Comparison of ENCODE assay signal across 7 cellular contexts in genomic region chr18:59515956-59516355, GRCh38.
DNase-seq lines count a peak whose midpoint lies in the region; ATAC-seq, FAIRE-seq and TF ChIP-seq lines count a peak whose summit lies in the region.
"Not testable (repeated sequence)": the region's sequence is repeated elsewhere in the genome, so short reads cannot be mapped to it uniquely, and the experiment has no call there.

No MANE protein-coding gene starts in this region.

- H3K27ac ChIP-seq in A549; osteoblast (ENCODE audit: low read depth, low read length): not testable (repeated sequence)
- H3K27ac ChIP-seq in HUES48 (ENCODE audit: low read depth, low read length) = peak overlapping the region; percentile 89
- H3K27ac ChIP-seq in adrenal gland = peak overlapping the region in 4 of 5 donors; percentile 20 to 66 (median 55)
- peak overlapping the region; percentile 61 for H3K27ac ChIP-seq in cardiac muscle cell
- H3K27ac ChIP-seq in hepatocyte = peak overlapping the region; percentile 27

- H3K36me3 ChIP-seq in HUES48 (ENCODE audit: control insufficient read depth, insufficient read depth, low read length); adrenal gland (replicated peaks in 1 of 2); cardiac muscle cell; hepatocyte (replicated peaks; ENCODE audit: insufficient read depth, low read depth); osteoblast (ENCODE audit: insufficient read depth, low read length); skeletal muscle satellite cell (ENCODE audit: insufficient read depth, low read length): not testable (repeated sequence)

- intact Hi-C loops in adrenal gland (cut with DNase I) = not testable (repeated sequence)

- TF ChIP-seq POLR2A in A549 (IDR thresholded peaks at IDR 0.05; ENCODE audit: low read length); adrenal gland (IDR thresholded peaks at IDR 0.05): not testable (repeated sequence)

- not testable (repeated sequence) for H3K9me2 ChIP-seq in hepatocyte (replicated peaks; ENCODE audit: insufficient read depth)

- POLR2A ChIA-PET in A549 (lab: Yijun Ruan, JAX) = not testable (repeated sequence)

- not testable (repeated sequence) for H2AFZ ChIP-seq in hepatocyte; osteoblast (ENCODE audit: low read length)

- H3K4me2 ChIP-seq in A549 (peak overlapping the region; percentile 40; the same call in 2 of the 3 replicates), osteoblast (ENCODE audit: insufficient read depth, low read length) (peak overlapping the region; percentile 27), skeletal muscle satellite cell (ENCODE audit: low read length) (peak overlapping the region; percentile 35)
- H3K4me2 ChIP-seq in hepatocyte = not testable (repeated sequence)

- H3K9ac ChIP-seq in HUES48 (ENCODE audit: low read depth, low read length); skeletal muscle satellite cell (ENCODE audit: low read depth, low read length): not testable (repeated sequence)

- CTCF ChIA-PET in A549 (lab: Yijun Ruan, JAX) = interaction anchor here (1.1 kb wide), 1 partner anchor 308 kb away, joined by 3 read pairs; no protein-coding TSS in a partner anchor

- H3K4me3 ChIP-seq in A549; HUES48 (ENCODE audit: low read depth, low read length); adrenal gland; cardiac muscle cell; hepatocyte; osteoblast (ENCODE audit: insufficient read depth, low read length); skeletal muscle satellite cell (ENCODE audit: low read length): not testable (repeated sequence)

- not testable (repeated sequence) for H3K79me2 ChIP-seq in hepatocyte
- H3K79me2 ChIP-seq in osteoblast (ENCODE audit: insufficient read depth, low read length) = peaks cover 42% of the 10 kb centered on the region

- H3K4me1 ChIP-seq in A549 = peaks cover 14% of the 10 kb centered on the region; the same call in 2 of the 3 replicates
- H3K4me1 ChIP-seq in HUES48 (ENCODE audit: control insufficient read depth, insufficient read depth, low read length) = not testable (repeated sequence)
- H3K4me1 ChIP-seq in adrenal gland (replicated peaks in 1 of 2) = peaks cover 19 to 39% of the 10 kb centered on the region in 2 donors
- H3K4me1 ChIP-seq in cardiac muscle cell (ENCODE audit: low read depth) = peaks cover 26% of the 10 kb centered on the region
- peaks cover 17% of the 10 kb centered on the region for H3K4me1 ChIP-seq in hepatocyte (ENCODE audit: insufficient read depth)
- peaks cover 32% of the 10 kb centered on the region for H3K4me1 ChIP-seq in osteoblast (ENCODE audit: insufficient read depth, low read length)
- H3K4me1 ChIP-seq in skeletal muscle satellite cell (ENCODE audit: control insufficient read depth, insufficient read depth, low read length) = peaks cover 28% of the 10 kb centered on the region

- not testable (repeated sequence) for TF ChIP-seq EP300 in A549 (IDR thresholded peaks at IDR 0.05)

- DNase-seq in A549 (ENCODE audit: low read depth in 1 of 2, low spot score in 1 of 2); adrenal gland; cardiac muscle cell (ENCODE audit: low read depth in 1 of 2, low spot score in 1 of 2); hepatocyte (ENCODE audit: low spot score); osteoblast (ENCODE audit: insufficient read length, low spot score, missing footprints): not testable (repeated sequence)

- 62% methylated on average over 6 of the region's 6 CpGs for WGBS in A549 (ENCODE audit: missing lambda C conversion rate)
- 67 to 82% (median 79%) methylated on average over 6 of the region's 6 CpGs for WGBS in adrenal gland, 4 donors
- 73% methylated on average over 6 of the region's 6 CpGs for WGBS in hepatocyte (ENCODE audit: low lambda C conversion rate, missing lambda C conversion rate)

- TF ChIP-seq CTCF in A549 (IDR thresholded peaks at IDR 0.05); adrenal gland (IDR thresholded peaks at IDR 0.05); cardiac muscle cell (IDR thresholded peaks at IDR 0.05; ENCODE audit: low read depth, low read length); hepatocyte (IDR thresholded peaks at IDR 0.05; ENCODE audit: poor library complexity); osteoblast (IDR thresholded peaks at IDR 0.05; ENCODE audit: extremely low read depth, low read depth, low read length): not testable (repeated sequence)

- FAIRE-seq in A549 (lab: Jason Lieb, UNC) = not testable (repeated sequence)

- not testable (repeated sequence) for ATAC-seq in A549

- not testable (repeated sequence) for H4K20me1 ChIP-seq in hepatocyte (ENCODE audit: insufficient read depth, poor library complexity, severe bottlenecking)
- H4K20me1 ChIP-seq in osteoblast (ENCODE audit: insufficient read depth, low read length) = peaks cover 52% of the 10 kb centered on the region

- H3K9me3 ChIP-seq in A549; HUES48 (ENCODE audit: control insufficient read depth, insufficient read depth, low read length); adrenal gland (replicated peaks in 1 of 3); cardiac muscle cell (ENCODE audit: low read depth); hepatocyte (ENCODE audit: low read depth); osteoblast (ENCODE audit: low read depth, low read length); skeletal muscle satellite cell (replicated peaks; ENCODE audit: low read length): not testable (repeated sequence)

- not testable (repeated sequence) for H3K27me3 ChIP-seq in HUES48 (ENCODE audit: control insufficient read depth, insufficient read depth, low read length); adrenal gland; cardiac muscle cell; osteoblast (ENCODE audit: insufficient read depth, low read length); skeletal muscle satellite cell (ENCODE audit: control insufficient read depth, insufficient read depth, low read length)
- H3K27me3 ChIP-seq in hepatocyte = peaks cover 11% of the 10 kb centered on the region

- not testable (repeated sequence) for TF ChIP-seq RAD21 in A549 (conservative IDR thresholded peaks at IDR 0.05 in 1 of 2, IDR thresholded peaks at IDR 0.05 in 1 of 2)
